Comparison of ENCODE assay signal across 8 cellular contexts in genomic region chr3:66501483-66502266, GRCh38. TPM values are rescaled to one million over a fixed set of nuclear protein-coding genes. Genes with fewer than 3 reads are reported as not detected.
DNase-seq lines count a peak whose midpoint lies in the region; ATAC-seq and TF ChIP-seq lines count a peak whose summit lies in the region.

No MANE protein-coding gene starts in this region.

- H3K9me3 Mint-ChIP-seq in activated naive CD4-positive, alpha-beta T cell treated with anti-CD3 and anti-CD28 coated beads, Interleukin-2, amount 10 ng/mL, durations not matched to agents 7 days and 5 days: no peaks in the 10 kb centered on the region
- H3K9me3 Mint-ChIP-seq in activated naive CD4-positive, alpha-beta T cell treated with anti-CD3 and anti-CD28 coated beads, Interleukin-2, amount 50 U/mL, for 72 hours: no peaks in the 10 kb centered on the region
- peaks cover 0 to 4% (median 0%) of the 10 kb centered on the region in 5 experiments for H3K9me3 Mint-ChIP-seq in brain

- H3K9me3 ChIP-seq in lung (ENCODE audit: control insufficient read depth in 2 of 2, insufficient read depth in 1 of 2, low read length in 1 of 2) (no peaks in the 10 kb centered on the region), upper lobe of left lung (no peaks in the 10 kb centered on the region)

- TF ChIP-seq POLR2A in upper lobe of left lung (IDR thresholded peaks at IDR 0.05): no peak

- no peak overlapping the region for H3K27ac Mint-ChIP-seq in activated naive CD4-positive, alpha-beta T cell treated with anti-CD3 and anti-CD28 coated beads, Interleukin-2, amount 10 ng/mL, durations not matched to agents 7 days and 5 days
- H3K27ac Mint-ChIP-seq in activated naive CD4-positive, alpha-beta T cell treated with anti-CD3 and anti-CD28 coated beads, Interleukin-2, amount 50 U/mL, for 72 hours: peak overlapping the region in 1 of 2 donors; percentile 68
- H3K27ac Mint-ChIP-seq in brain: peak overlapping the region; percentile 52 to 91 (median 80)

- 32 to 35% methylated on average over 20 of the region's 20 CpGs for WGBS in lung, 2 donors
- WGBS in upper lobe of left lung, 2 donors: 32 to 39% methylated on average over 15 to 20 of the region's 20 CpGs

- H3K27me3 Mint-ChIP-seq in activated naive CD4-positive, alpha-beta T cell treated with anti-CD3 and anti-CD28 coated beads, Interleukin-2, amount 10 ng/mL, durations not matched to agents 7 days and 5 days: peaks cover 44% of the 10 kb centered on the region
- H3K27me3 Mint-ChIP-seq in brain: peaks cover 22% of the 10 kb centered on the region

- no peak for TF ChIP-seq EP300 in upper lobe of left lung (IDR thresholded peaks at IDR 0.05)

- peaks cover 2% of the 10 kb centered on the region for H3K36me3 Mint-ChIP-seq in activated naive CD4-positive, alpha-beta T cell treated with anti-CD3 and anti-CD28 coated beads, Interleukin-2, amount 10 ng/mL, durations not matched to agents 7 days and 5 days
- H3K36me3 Mint-ChIP-seq in activated naive CD4-positive, alpha-beta T cell treated with anti-CD3 and anti-CD28 coated beads, Interleukin-2, amount 50 U/mL, for 72 hours: peaks cover 8 to 14% of the 10 kb centered on the region in 2 donors
- H3K36me3 Mint-ChIP-seq in brain: no peaks in the 10 kb centered on the region

- H3K4me1 ChIP-seq in lung (ENCODE audit: control insufficient read depth in 2 of 2, insufficient read depth in 2 of 2, low read length in 2 of 2) (peaks cover 2 to 13% of the 10 kb centered on the region in 2 donors), upper lobe of left lung (peaks cover 10 to 31% (median 20%) of the 10 kb centered on the region in 4 donors)

- peaks cover 54% of the 10 kb centered on the region for H3K4me1 Mint-ChIP-seq in activated naive CD4-positive, alpha-beta T cell treated with anti-CD3 and anti-CD28 coated beads, Interleukin-2, amount 10 ng/mL, durations not matched to agents 7 days and 5 days
- peaks cover 69% of the 10 kb centered on the region for H3K4me1 Mint-ChIP-seq in brain

- no peaks in the 10 kb centered on the region for H3K27me3 ChIP-seq in lung (ENCODE audit: control insufficient read depth, insufficient read depth)
- no peaks in the 10 kb centered on the region for H3K27me3 ChIP-seq in upper lobe of left lung

- no peak for ATAC-seq in activated naive CD4-positive, alpha-beta T cell treated with anti-CD3 and anti-CD28 coated beads, Interleukin-2, amount 50 U/mL, for 72 hours
- no peak for ATAC-seq in lung (ENCODE audit: insufficient read depth, low FRiP score)
- no peak for ATAC-seq in upper lobe of left lung (ENCODE audit: low FRiP score in 2 of 2)

- CTCF ChIA-PET in activated naive CD4-positive, alpha-beta T cell treated with anti-CD3 and anti-CD28 coated beads, Interleukin-2, amount 10 ng/mL, durations not matched to agents 7 days and 5 days (lab: Charles Lee): interaction anchor here (1.0 to 1.1 kb wide), 2 partner anchors 56 to 94 kb away, joined by 3 to 5 read pairs; no protein-coding TSS in a partner anchor

- H3K36me3 ChIP-seq in lung (ENCODE audit: control insufficient read depth in 2 of 2, insufficient read depth in 2 of 2, low read length in 2 of 2) (no peaks in the 10 kb centered on the region), upper lobe of left lung (no peaks in the 10 kb centered on the region)

- no peak for DNase-seq in activated naive CD4-positive, alpha-beta T cell treated with anti-CD3 and anti-CD28 coated beads, Interleukin-2, amount 10 ng/mL, durations not matched to agents 7 days and 5 days
- no peak for DNase-seq in activated naive CD4-positive, alpha-beta T cell treated with anti-CD3 and anti-CD28 coated beads, Interleukin-2, amount 50 U/mL, for 72 hours (ENCODE audit: low spot score in 2 of 2)
- DNase-seq in lung (ENCODE audit: low spot score) (no peak), upper lobe of left lung (peak in 1 of 2 donors; percentile 6), NCI-H524 treated with DMSO at 0.1 percent for 48 hours (lab: John Stamatoyannopoulos, UW) (no peak), RKO (ENCODE audit: low spot score) (no peak), NCI-H345 treated with DMSO at 0.1 percent for 48 hours (lab: John Stamatoyannopoulos, UW; ENCODE audit: unreplicated experiment) (no peak)

- TF ChIP-seq CTCF in brain (conservative IDR thresholded peaks at IDR 0.05) (no peak), lung (IDR thresholded peaks at IDR 0.05; ENCODE audit: control extremely low read depth, extremely low read depth) (no peak), upper lobe of left lung (IDR thresholded peaks at IDR 0.05) (no peak)

- H3K4me3 Mint-ChIP-seq in activated naive CD4-positive, alpha-beta T cell treated with anti-CD3 and anti-CD28 coated beads, Interleukin-2, amount 10 ng/mL, durations not matched to agents 7 days and 5 days: peak overlapping the region; percentile 74
- H3K4me3 Mint-ChIP-seq in brain: peak overlapping the region; percentile 84 to 92 (median 84)

- H3K27ac ChIP-seq in lung (ENCODE audit: low read depth in 1 of 2, low read length in 1 of 2) (peak overlapping the region in 1 of 2 donors; percentile 18), upper lobe of left lung (peak overlapping the region in 1 of 4 donors; percentile 94)

- H3K4me3 ChIP-seq in lung (peak overlapping the region; percentile 28), upper lobe of left lung (peak overlapping the region; percentile 3 to 97 (median 86))

RNA-seq across cellular contexts. Expression of gene LRIG1, which starts 0.9 kb away (rescaled TPM):
- total RNA-seq in activated naive CD4-positive, alpha-beta T cell treated with anti-CD3 and anti-CD28 coated beads, Interleukin-2, amount 50 U/mL, for 72 hours: 10 to 100 TPM; 28.2 to 39.1 TPM
- polyA plus RNA-seq in brain (ENCODE audit: insufficient read depth, low read depth, low replicate concordance) (53.8 TPM), lung (10 to 100 TPM; 21.9 to 25.1 TPM)
- total RNA-seq in lung (10 to 100 TPM; 59.3 to 97.4 TPM), upper lobe of left lung (100 to 1,000 TPM in 2 of 6 donors, 10 to 100 TPM in 4; 45.2 to 119 (median 81.9) TPM)
